In the genomic region with DNA sequence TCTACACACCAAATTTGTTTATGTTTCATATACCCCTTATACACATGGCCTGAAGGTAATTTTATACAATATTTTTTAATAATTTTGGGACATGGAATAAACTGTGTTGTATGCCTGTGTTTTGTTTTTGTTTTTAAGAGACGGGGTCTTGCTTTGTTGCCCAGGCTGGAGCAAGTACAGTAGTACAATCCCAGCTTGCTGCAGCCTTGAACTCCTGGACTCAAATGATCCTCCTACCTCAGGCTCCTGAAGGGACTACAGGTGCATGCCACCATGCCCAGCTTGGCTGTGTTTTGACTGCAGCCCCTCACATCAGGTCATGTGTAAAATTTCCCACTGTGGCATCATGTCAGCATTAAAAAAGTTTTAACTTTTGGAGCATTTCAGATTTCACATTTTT, we compare ENCODE assay signal across 23 cellular contexts. TPM values are rescaled to one million over a fixed set of nuclear protein-coding genes. Genes with fewer than 3 reads are reported as not detected.
DNase-seq lines count a peak whose midpoint lies in the region; ATAC-seq, FAIRE-seq and TF ChIP-seq lines count a peak whose summit lies in the region.
"Had no signal": no experiment of that assay in that cellular context is flagged by ENCODE, and none has a peak within 500 bp of the region (broad histone marks: within the 10 kb centered on the region; RNA-seq: fewer than 3 reads in every experiment).

No MANE protein-coding gene starts in this region.

- in situ Hi-C loops in HepG2 (cut with HindIII; ENCODE audit: extremely low pct_ligation_motif_present, low pct_unique_long_range_greater_than_20kb): no loop called here

- intact Hi-C loops in HepG2 (cut with micrococcal nuclease; ENCODE audit: unreplicated experiment): no loop called here
- intact Hi-C loops in right lobe of liver (cut with DNase I): no loop called here

- peak overlapping the region; percentile 75 for H3K27ac Mint-ChIP-seq in T-helper 17 cell
- H3K27ac Mint-ChIP-seq in mesothelial cell of epicardium: peak overlapping the region; percentile 2
- H3K27ac Mint-ChIP-seq in progenitor cell of endocrine pancreas: peak overlapping the region; percentile 37
- H3K27ac Mint-ChIP-seq: B cell; CD4-positive, CD25-positive, alpha-beta regulatory T cell; GM23338; H9; HFFc6 had no signal

- H3K4me1 Mint-ChIP-seq in T-helper 17 cell (peaks cover 27% of the 10 kb centered on the region), mesothelial cell of epicardium (peaks cover 9% of the 10 kb centered on the region), progenitor cell of endocrine pancreas (ENCODE audit: low read depth) (peaks cover 21% of the 10 kb centered on the region)

- H2AFZ ChIP-seq in HepG2 (ENCODE audit: low read length): no peak overlapping the region
- H2AFZ ChIP-seq: GM23338 had no signal

- TF ChIP-seq POLR2A in HepG2 (IDR thresholded peaks at IDR 0.05; ENCODE audit: insufficient read depth in 1 of 2, low read depth in 2 of 2, low read length in 2 of 2) (no peak), right lobe of liver (IDR thresholded peaks at IDR 0.05) (no peak)

- no peaks in the 10 kb centered on the region for H3K9me3 ChIP-seq in HepG2 (ENCODE audit: low read length)
- no peaks in the 10 kb centered on the region for H3K9me3 ChIP-seq in right lobe of liver
- H3K9me3 ChIP-seq in T-helper 17 cell (ENCODE audit: control insufficient read depth, low read length, poor library complexity, severe bottlenecking): no peaks in the 10 kb centered on the region
- H3K9me3 ChIP-seq: BLaER1 had no signal

- DNase-seq in HepG2 (ENCODE audit: low spot score) (no peak), right lobe of liver (no peak), T-helper 17 cell (no peak), mesothelial cell of epicardium (ENCODE audit: low spot score in 2 of 2, unreplicated experiment in 2 of 2) (no peak), progenitor cell of endocrine pancreas (ENCODE audit: low spot score, unreplicated experiment) (no peak), HEK293T (ENCODE audit: extremely low spot score) (no peak), EL (no peak)
- DNase-seq: CD4-positive, CD25-positive, alpha-beta regulatory T cell; CD8-positive, alpha-beta memory T cell; DMS 273 treated with DMSO at 0.1 percent for 48 hours; DMS79; GF-D8; H9; HFFc6 had no signal

- no peak for TF ChIP-seq RAD21 in HepG2 (CRISPR knock-in tag; IDR thresholded peaks at IDR 0.05)

- no peak for FAIRE-seq in HepG2 (lab: Jason Lieb, UNC)
- FAIRE-seq: D721Med, GM12891, GM18507 had no signal

- H3K4me3 ChIP-seq in HepG2 (replicated peaks in 1 of 3; ENCODE audit: insufficient read depth in 1 of 3, low read depth in 2 of 3, low read length in 3 of 3): no peak overlapping the region
- no peak overlapping the region for H3K4me3 ChIP-seq in right lobe of liver
- H3K4me3 ChIP-seq: BLaER1, GM23338 had no signal

- H3K27me3 ChIP-seq in HepG2 (ENCODE audit: control insufficient read depth in 1 of 2, insufficient read depth in 2 of 2, low read length in 2 of 2): no peaks in the 10 kb centered on the region
- no peaks in the 10 kb centered on the region for H3K27me3 ChIP-seq in right lobe of liver
- H3K27me3 ChIP-seq: BLaER1 had no signal

- H3K4me3 Mint-ChIP-seq in T-helper 17 cell (no peak overlapping the region), mesothelial cell of epicardium (no peak overlapping the region), progenitor cell of endocrine pancreas (ENCODE audit: low read depth) (no peak overlapping the region)
- H3K4me3 Mint-ChIP-seq: B cell, GM23338, H9, HFFc6 had no signal

- ATAC-seq in HepG2 (peak; percentile 20; the same call in 2 of the 3 replicates), right lobe of liver (no peak), T-helper 17 cell (no peak), HG03460 (IDR thresholded peaks at IDR 0.05; ENCODE audit: unreplicated experiment) (no peak)
- ATAC-seq: GM23338, HCT116 had no signal

- H3K27me3 Mint-ChIP-seq in T-helper 17 cell (no peaks in the 10 kb centered on the region), mesothelial cell of epicardium (ENCODE audit: low read depth) (no peaks in the 10 kb centered on the region), progenitor cell of endocrine pancreas (no peaks in the 10 kb centered on the region)
- H3K27me3 Mint-ChIP-seq: B cell; CD4-positive, CD25-positive, alpha-beta regulatory T cell had no signal

- H3K36me3 Mint-ChIP-seq in T-helper 17 cell (ENCODE audit: low read depth) (no peaks in the 10 kb centered on the region), mesothelial cell of epicardium (peaks cover 2% of the 10 kb centered on the region), progenitor cell of endocrine pancreas (ENCODE audit: insufficient read depth) (no peaks in the 10 kb centered on the region)
- H3K36me3 Mint-ChIP-seq: CD4-positive, CD25-positive, alpha-beta regulatory T cell had no signal

- H3K36me3 ChIP-seq in HepG2 (replicated peaks in 1 of 2; ENCODE audit: control insufficient read depth in 1 of 2, insufficient read depth in 2 of 2, low read length in 2 of 2): 0 out of 5 replicates have a peak, but pooled peaks cover 0 to 4% of the 10 kb centered on the region in 2 experiments
- H3K36me3 ChIP-seq in right lobe of liver: no peaks in the 10 kb centered on the region

- CTCF ChIA-PET in HepG2 (lab: Yijun Ruan, JAX; ENCODE audit: low intra/inter-chr PET ratio, low total read pairs): no interaction called here
- CTCF ChIA-PET in HEK293T (lab: Yijun Ruan, JAX): interaction anchor here (0.6 to 0.7 kb wide), 2 partner anchors 9 to 122 kb away, joined by 3 to 9 read pairs; no protein-coding TSS in a partner anchor

- no peak overlapping the region for H3K9ac ChIP-seq in HepG2 (ENCODE audit: insufficient read depth, low read depth, low read length)
- H3K9ac ChIP-seq: BLaER1 had no signal

- no peak overlapping the region for H3K4me2 ChIP-seq in HepG2 (ENCODE audit: low read depth, low read length)
- H3K4me2 ChIP-seq: BLaER1, GM23338 had no signal

- TF ChIP-seq CTCF in HepG2 (CRISPR knock-in tag; IDR thresholded peaks at IDR 0.05): no peak
- no peak for TF ChIP-seq CTCF in right lobe of liver (IDR thresholded peaks at IDR 0.05)
- no peak for TF ChIP-seq CTCF in mesothelial cell of epicardium (IDR thresholded peaks at IDR 0.05; ENCODE audit: unreplicated experiment)
- no peak for TF ChIP-seq CTCF in progenitor cell of endocrine pancreas (IDR thresholded peaks at IDR 0.05; ENCODE audit: unreplicated experiment)

- TF ChIP-seq EP300 in HepG2 (IDR thresholded peaks at IDR 0.05; ENCODE audit: low read depth in 2 of 2, low read length in 2 of 2) (no peak), HepG2 (CRISPR knock-in tag; IDR thresholded peaks at IDR 0.05; ENCODE audit: borderline replicate concordance) (no peak)

- H4K20me1 ChIP-seq in HepG2 (ENCODE audit: insufficient read depth, low read length): peaks cover 30% of the 10 kb centered on the region; the same call in 1 of the 2 replicates

- 83% methylated on average over 1 of the region's 1 CpG for WGBS in HepG2 (ENCODE audit: low lambda C conversion rate)
- 75% methylated on average over 1 of the region's 1 CpG for WGBS in right lobe of liver (ENCODE audit: insufficient coverage, low coverage, low lambda C conversion rate, missing lambda C conversion rate)

- H3K4me1 ChIP-seq in HepG2 (ENCODE audit: insufficient read depth, low read length): peaks cover 68% of the 10 kb centered on the region
- H3K4me1 ChIP-seq in right lobe of liver: peaks cover 0 to 59% (median 20%) of the 10 kb centered on the region in 4 donors

- BruUV-seq in HepG2 (replicated peaks; lab: Mats Ljungman, UMichigan): no TSS peak

- no peak overlapping the region for H3K27ac ChIP-seq in HepG2 (ENCODE audit: extremely low read length, insufficient read depth, low read length)
- no peak overlapping the region for H3K27ac ChIP-seq in right lobe of liver
- H3K27ac ChIP-seq: BLaER1, C4-2B had no signal

- H3K9me3 Mint-ChIP-seq in mesothelial cell of epicardium (no peaks in the 10 kb centered on the region), progenitor cell of endocrine pancreas (ENCODE audit: low read depth) (no peaks in the 10 kb centered on the region)
- H3K9me3 Mint-ChIP-seq: CD4-positive, CD25-positive, alpha-beta regulatory T cell; CD8-positive, alpha-beta memory T cell; GM23338; H9; HFFc6 had no signal

- POLR2A ChIA-PET in HepG2 (lab: Yijun Ruan, JAX): interaction anchor here (1.2 kb wide), 1 partner anchor 21 kb away, joined by 3 read pairs; no protein-coding TSS in a partner anchor
- POLR2A ChIA-PET in HEK293T (lab: Yijun Ruan, JAX): interaction anchor here (1.3 kb wide), 1 partner anchor 19 kb away, joined by 3 read pairs; a partner anchor contains a TSS

- peaks cover 85% of the 10 kb centered on the region for H3K79me2 ChIP-seq in HepG2 (ENCODE audit: insufficient read depth, low read length)

TF ChIP-seq in HepG2, 621 proteins besides CTCF, POLR2A, EP300 and RAD21 (continues in another document):
- TF ChIP-seq SALL1 (CRISPR knock-in tag; IDR thresholded peaks at IDR 0.05): 0 out of 2 replicates have a peak, but pooled peaks have one; percentile 17

TF ChIP-seq in HEK293T, 16 proteins besides CTCF, POLR2A, EP300 and RAD21 (continues in another document):
- TF ChIP-seq NFRKB (IDR thresholded peaks at IDR 0.05): no peak

RNA-seq across cellular contexts. Expression of a gene that starts 18.6 kb away (rescaled TPM):
- 24.2 and 39.5 TPM in 2 replicates for total RNA-seq in HepG2 (2016; rRNA removed; fragmentation: Illumina TruSeq; extraction: Trizol)
- 38.6 and 41.2 TPM in 2 replicates for total RNA-seq in HepG2 (2016; cell fraction: cytosol; rRNA removed; fragmentation: Illumina TruSeq; extraction: Trizol; ENCODE audit: low read depth)
- total RNA-seq in HepG2 (2016; cell fraction: insoluble cytoplasmic fraction; rRNA removed; fragmentation: Illumina TruSeq; extraction: Trizol): 22.3 and 34.2 TPM in 2 replicates
- 16.3 and 20.2 TPM in 2 replicates for total RNA-seq in HepG2 (2016; cell fraction: membrane; rRNA removed; fragmentation: Illumina TruSeq; extraction: Trizol)
- total RNA-seq in HepG2 (2016; cell fraction: nucleus; rRNA removed; fragmentation: Illumina TruSeq; extraction: Trizol): 35.8 and 43.2 TPM in 2 replicates
- polyA plus RNA-seq in HepG2 (2011; rRNA removed): 14.2 and 15.0 TPM in 2 replicates
- 9.9 and 13.4 TPM in 2 replicates for polyA plus RNA-seq in HepG2 (2011; cell fraction: cytosol; rRNA removed)
- polyA plus RNA-seq in HepG2 (2011; cell fraction: nucleus; rRNA removed): 12.6 and 13.9 TPM in 2 replicates
- polyA plus RNA-seq in HepG2 (2012): 17.9 and 19.6 TPM in 2 replicates
- polyA plus RNA-seq in HepG2 (2016; cell fraction: cytosol; fragmentation: Illumina TruSeq; extraction: Trizol; ENCODE audit: low read depth): 1.1 and 1.3 TPM in 2 replicates
- 22.9 and 27.7 TPM in 2 replicates for polyA plus RNA-seq in HepG2 (2016; cell fraction: insoluble cytoplasmic fraction; fragmentation: Illumina TruSeq; extraction: Trizol; ENCODE audit: low read depth)
- polyA plus RNA-seq in HepG2 (2016; cell fraction: membrane; fragmentation: Illumina TruSeq; extraction: Trizol; ENCODE audit: low read depth): 1.8 and 2.5 TPM in 2 replicates
- 32.2 and 33.2 TPM in 2 replicates for polyA plus RNA-seq in HepG2 (2016; cell fraction: nucleus; fragmentation: Illumina TruSeq; extraction: Trizol; ENCODE audit: insufficient read depth, low read depth)
- 24.6 and 37.4 TPM in 2 replicates for polyA minus RNA-seq in HepG2 (2011; rRNA and poly(A)+ RNA removed; ENCODE audit: low replicate concordance)
- 22.9 and 27.3 TPM in 2 replicates for polyA minus RNA-seq in HepG2 (2011; cell fraction: cytosol; rRNA and poly(A)+ RNA removed)
- polyA minus RNA-seq in HepG2 (2011; cell fraction: nucleus; rRNA and poly(A)+ RNA removed): 75.8 and 79.7 TPM in 2 replicates
- 10 to 100 TPM; 20.3 to 27.0 (median 21.9) TPM for total RNA-seq in right lobe of liver
- total RNA-seq in T-helper 17 cell: 10 to 100 TPM; 76.1 to 86.9 TPM
- total RNA-seq in mesothelial cell of epicardium: 68.1 to 73.1 TPM (median 68.8 TPM) in 3 replicates
- 71.4 and 73.9 TPM in 2 replicates for total RNA-seq in progenitor cell of endocrine pancreas

Comparison
In these comparisons a context has a peak if more than half of its experiments do, and no peak if none do; other contexts are left out.
1. H3K27ac Mint-ChIP-seq: peak in every context shown above with its lines; median percentile 75 in T-helper 17 cell; 37 in progenitor cell of endocrine pancreas; 2 in mesothelial cell of epicardium.